ENCODE assay signal across 23 cellular contexts in genomic region chr1:21950734-21951575, GRCh38. TPM values are rescaled to one million over a fixed set of nuclear protein-coding genes. Genes with fewer than 3 reads are reported as not detected.
"Had no signal": no experiment of that assay in that cellular context is flagged by ENCODE, and none has a peak within 500 bp of the region (broad histone marks: within the 10 kb centered on the region; RNA-seq: fewer than 3 reads in every experiment).

No MANE protein-coding gene starts in this region.

- H3K27me3 ChIP-seq: cardiac muscle cell, heart left ventricle, sigmoid colon, tibial artery, upper lobe of left lung, uterus had no signal

- H3K27ac Mint-ChIP-seq: stimulated activated naive CD8-positive, alpha-beta T cell treated with anti-CD3 and anti-CD28 coated beads, Interleukin-15, Interleukin-2, amounts not matched to agents 100 ng/mL and 50 ng/mL, for 24 hours had no signal

- H3K27me3 Mint-ChIP-seq: naive thymus-derived CD8-positive, alpha-beta T cell; stimulated activated naive CD8-positive, alpha-beta T cell treated with anti-CD3 and anti-CD28 coated beads, Interleukin-15, Interleukin-2, amounts not matched to agents 100 ng/mL and 50 ng/mL, for 24 hours had no signal

- H3K9me3 ChIP-seq: heart left ventricle, sigmoid colon, tibial artery, upper lobe of left lung, uterus had no signal

- H3K4me3 Mint-ChIP-seq: naive thymus-derived CD8-positive, alpha-beta T cell; neural crest cell; stimulated activated naive CD8-positive, alpha-beta T cell treated with anti-CD3 and anti-CD28 coated beads, Interleukin-15, Interleukin-2, amounts not matched to agents 100 ng/mL and 50 ng/mL, for 24 hours had no signal

- H3K4me3 ChIP-seq: cardiac muscle cell, heart left ventricle, lung, sigmoid colon, tibial artery, upper lobe of left lung, uterus had no signal

- H3K4me1 ChIP-seq: parathyroid adenoma, uterus had no signal

- ATAC-seq: heart left ventricle; left lobe of liver; naive thymus-derived CD8-positive, alpha-beta T cell had no signal

- H3K36me3 ChIP-seq: cardiac muscle cell, heart left ventricle, sigmoid colon, tibial artery, upper lobe of left lung, uterus had no signal

- H3K9me3 Mint-ChIP-seq: naive thymus-derived CD8-positive, alpha-beta T cell; neural crest cell; stimulated activated naive CD8-positive, alpha-beta T cell treated with anti-CD3 and anti-CD28 coated beads, Interleukin-15, Interleukin-2, amounts not matched to agents 100 ng/mL and 50 ng/mL, for 24 hours had no signal

- H3K27ac ChIP-seq: cardiac muscle cell, heart left ventricle, parathyroid adenoma, sigmoid colon, tibial artery, upper lobe of left lung, uterus had no signal

- H3K9ac ChIP-seq: parathyroid adenoma had no signal

- H3K36me3 Mint-ChIP-seq: naive thymus-derived CD8-positive, alpha-beta T cell had no signal

- H2AFZ ChIP-seq: parathyroid adenoma had no signal

- H3K79me2 ChIP-seq: parathyroid adenoma had no signal

- DNase-seq: effector memory CD4-positive, alpha-beta T cell; hippocampal formation; mesendoderm; naive thymus-derived CD8-positive, alpha-beta T cell; occipital lobe; sigmoid colon; small intestine; stimulated activated CD4-positive, alpha-beta T cell treated with anti-CD3 and anti-CD28 coated beads, Interleukin-12 subunit alpha, Interleukin-12 subunit beta, amount 100 ng/mL, for 4 hours; upper lobe of left lung; uterus had no signal

RNA-seq across cellular contexts. Expression of gene CELA3B, which starts 25.9 kb away (rescaled TPM):
- total RNA-seq: cardiac muscle cell; epithelial cell of proximal tubule; frontal cortex; glomerular endothelial cell; naive thymus-derived CD8-positive, alpha-beta T cell; neural crest cell; occipital lobe; sigmoid colon; temporal lobe had no signal
- polyA plus RNA-seq: cardiac muscle cell; naive thymus-derived CD8-positive, alpha-beta T cell had no signal

RNA-seq across cellular contexts. Expression of gene CELA3A, which starts 50.5 kb away (rescaled TPM):
- total RNA-seq: cardiac muscle cell; epithelial cell of proximal tubule; frontal cortex; glomerular endothelial cell; naive thymus-derived CD8-positive, alpha-beta T cell; neural crest cell; occipital lobe; pulmonary artery endothelial cell; sigmoid colon; temporal lobe; uterus had no signal
- polyA plus RNA-seq: cardiac muscle cell; naive thymus-derived CD8-positive, alpha-beta T cell had no signal
